Comparison of ENCODE assay signal across 9 cellular contexts in the genomic region with DNA sequence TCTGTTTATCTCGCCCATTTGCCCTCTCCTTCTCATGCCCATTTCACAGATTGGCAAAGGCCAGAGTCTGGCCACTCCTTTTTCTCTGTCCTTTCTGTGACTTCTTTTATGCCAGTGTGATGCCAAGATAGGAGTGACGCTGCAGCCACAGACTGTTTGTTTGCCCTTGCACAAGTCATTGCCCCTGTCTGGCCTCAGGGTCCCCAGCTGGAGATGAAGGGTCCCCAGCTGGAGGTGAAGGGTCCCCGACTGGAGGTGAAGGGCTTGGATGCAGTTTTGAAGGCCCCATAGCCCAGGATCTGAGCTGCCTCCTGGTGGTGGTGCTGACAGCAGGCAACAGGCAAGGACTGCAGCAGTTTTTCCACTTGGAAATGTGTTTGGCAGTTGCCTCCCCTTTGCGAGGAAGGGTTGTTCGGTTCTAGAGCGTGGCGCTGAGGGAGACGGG. TPM values are rescaled to one million over a fixed set of nuclear protein-coding genes. Genes with fewer than 3 reads are reported as not detected.
DNase-seq lines count a peak whose midpoint lies in the region; ATAC-seq and TF ChIP-seq lines count a peak whose summit lies in the region.
"Had no signal": no experiment of that assay in that cellular context is flagged by ENCODE, and none has a peak within 500 bp of the region (broad histone marks: within the 10 kb centered on the region; RNA-seq: fewer than 3 reads in every experiment).

No MANE protein-coding gene starts in this region.

- peak overlapping the region; percentile 86 for H3K18ac ChIP-seq in neuronal stem cell (ENCODE audit: low read length)

- no peaks in the 10 kb centered on the region for H3K36me3 Mint-ChIP-seq in effector memory CD8-positive, alpha-beta T cell (ENCODE audit: insufficient read depth)
- H3K36me3 Mint-ChIP-seq: activated naive CD8-positive, alpha-beta T cell treated with anti-CD3 and anti-CD28 coated beads, Interleukin-2, amount 10 ng/mL, durations not matched to agents 7 days and 5 days had no signal

- ATAC-seq in PC-3 (no peak), HG02884 (IDR thresholded peaks at IDR 0.05; ENCODE audit: unreplicated experiment) (no peak), GM18867 (IDR thresholded peaks at IDR 0.05; ENCODE audit: unreplicated experiment) (no peak)
- ATAC-seq in effector memory CD8-positive, alpha-beta T cell (replicated peaks) = no peak

- H3K27me3 Mint-ChIP-seq in effector memory CD8-positive, alpha-beta T cell = peaks cover 0 to 19% of the 10 kb centered on the region in 2 donors
- H3K27me3 Mint-ChIP-seq: activated naive CD8-positive, alpha-beta T cell treated with anti-CD3 and anti-CD28 coated beads, Interleukin-2, amount 10 ng/mL, durations not matched to agents 7 days and 5 days had no signal

- H4K8ac ChIP-seq in neuronal stem cell (ENCODE audit: low read depth, low read length) = no peak overlapping the region

- no peaks in the 10 kb centered on the region for H3K9me3 Mint-ChIP-seq in effector memory CD8-positive, alpha-beta T cell
- H3K9me3 Mint-ChIP-seq: activated naive CD8-positive, alpha-beta T cell treated with anti-CD3 and anti-CD28 coated beads, Interleukin-2, amount 10 ng/mL, durations not matched to agents 7 days and 5 days had no signal

- H2BK120ac ChIP-seq in neuronal stem cell (ENCODE audit: low read depth, low read length) = no peak overlapping the region

- H3K27me3 ChIP-seq in PC-3 (ENCODE audit: low read length) (no peaks in the 10 kb centered on the region), fibroblast of lung (ENCODE audit: control insufficient read depth, insufficient read depth, low read length) (no peaks in the 10 kb centered on the region), neuronal stem cell (ENCODE audit: control insufficient read depth in 3 of 3, insufficient read depth in 3 of 3, low read depth in 1 of 3, low read length in 3 of 3) (peaks cover 0 to 28% (median 0%) of the 10 kb centered on the region in 3 experiments)

- POLR2A ChIA-PET in PC-3 (lab: Charles Lee; ENCODE audit: unreplicated experiment) = interaction anchor here (0.6 kb wide), 1 partner anchor 54 kb away, joined by 5 read pairs; no protein-coding TSS in a partner anchor

- H3K36me3 ChIP-seq in PC-3 (ENCODE audit: low read depth, low read length) (no peaks in the 10 kb centered on the region), fibroblast of lung (ENCODE audit: control insufficient read depth, insufficient read depth, low read length) (no peaks in the 10 kb centered on the region), neuronal stem cell (replicated peaks in 1 of 2; ENCODE audit: control insufficient read depth in 2 of 2, insufficient read depth in 2 of 2, low read length in 2 of 2) (no peaks in the 10 kb centered on the region)

- no peak overlapping the region for H3K4ac ChIP-seq in neuronal stem cell (ENCODE audit: low read length)

- no peak overlapping the region for H2AK5ac ChIP-seq in neuronal stem cell (ENCODE audit: low read depth, low read length)

- H3K4me3 Mint-ChIP-seq in effector memory CD8-positive, alpha-beta T cell = no peak overlapping the region
- H3K4me3 Mint-ChIP-seq: activated naive CD8-positive, alpha-beta T cell treated with anti-CD3 and anti-CD28 coated beads, Interleukin-2, amount 10 ng/mL, durations not matched to agents 7 days and 5 days had no signal

- H3K79me2 ChIP-seq in PC-3 (ENCODE audit: low read length) = no peaks in the 10 kb centered on the region
- H3K79me2 ChIP-seq in fibroblast of lung (ENCODE audit: control insufficient read depth, insufficient read depth, low read length) = no peaks in the 10 kb centered on the region

- H3K4me1 ChIP-seq in PC-3 (ENCODE audit: insufficient read depth, low read length) (peaks cover 6% of the 10 kb centered on the region; the same call in 1 of the 2 replicates), fibroblast of lung (ENCODE audit: control insufficient read depth, extremely low read depth, insufficient read depth, low read length) (peaks cover 24% of the 10 kb centered on the region), neuronal stem cell (ENCODE audit: control insufficient read depth in 2 of 2, insufficient read depth in 1 of 2, low read depth in 1 of 2, low read length in 2 of 2) (peaks cover 9 to 17% of the 10 kb centered on the region in 2 donors)

- no peaks in the 10 kb centered on the region for H3F3A ChIP-seq in PC-3 (ENCODE audit: low read length, unreplicated experiment)

- intact Hi-C loops in PC-3 (cut with micrococcal nuclease) = no loop called here

- no TSS peak for BruUV-seq in PC-3 (replicated peaks; lab: Mats Ljungman, UMichigan)

- peak overlapping the region; percentile 50 for H2BK15ac ChIP-seq in neuronal stem cell (ENCODE audit: low read length)

- peaks cover 0 to 3% of the 10 kb centered on the region in 2 donors for H3K4me1 Mint-ChIP-seq in effector memory CD8-positive, alpha-beta T cell (ENCODE audit: low read depth in 2 of 2)

- DNase-seq in Daoy (ENCODE audit: low read depth) (peak; percentile 30), PC-3 (no peak), fibroblast of lung (ENCODE audit: low read depth in 2 of 2) (peak; percentile 59 to 76), neuronal stem cell (ENCODE audit: low spot score) (no peak), mucosa of gallbladder (ENCODE audit: low spot score) (no peak)
- no peak for DNase-seq in effector memory CD8-positive, alpha-beta T cell
- DNase-seq: activated naive CD8-positive, alpha-beta T cell treated with anti-CD3 and anti-CD28 coated beads, Interleukin-2, amount 10 ng/mL, durations not matched to agents 7 days and 5 days had no signal

- TF ChIP-seq CTCF in PC-3 (conservative IDR thresholded peaks at IDR 0.05; ENCODE audit: low read depth, low read length) (peak; percentile 50), fibroblast of lung (conservative IDR thresholded peaks at IDR 0.05 in 1 of 2, IDR thresholded peaks at IDR 0.05 in 1 of 2; ENCODE audit: low read depth in 1 of 2, low read length in 2 of 2) (peak; percentile 91 to 92)

- H3K27ac ChIP-seq in PC-3 (ENCODE audit: low read length) = no peak overlapping the region
- peak overlapping the region; percentile 3 for H3K27ac ChIP-seq in fibroblast of lung (ENCODE audit: insufficient read depth, low read length)
- no peak overlapping the region for H3K27ac ChIP-seq in neuronal stem cell (replicated peaks; ENCODE audit: low read length)

- H4K91ac ChIP-seq in neuronal stem cell (ENCODE audit: low read depth, low read length, poor library complexity) = no peak overlapping the region

- H3K27ac Mint-ChIP-seq in effector memory CD8-positive, alpha-beta T cell = no peak overlapping the region
- H3K27ac Mint-ChIP-seq: activated naive CD8-positive, alpha-beta T cell treated with anti-CD3 and anti-CD28 coated beads, Interleukin-2, amount 10 ng/mL, durations not matched to agents 7 days and 5 days had no signal

- H3K4me3 ChIP-seq in PC-3 (ENCODE audit: low read length) (no peak overlapping the region), fibroblast of lung (replicated peaks in 1 of 4; ENCODE audit: control extremely low read depth in 1 of 4, insufficient read depth in 1 of 4, low read depth in 3 of 4, low read length in 4 of 4) (no peak overlapping the region), neuronal stem cell (ENCODE audit: low read length in 2 of 2) (no peak overlapping the region)

- H2AFZ ChIP-seq in PC-3 (ENCODE audit: low read length) = no peak overlapping the region
- no peak overlapping the region for H2AFZ ChIP-seq in fibroblast of lung (ENCODE audit: low read length)
- H2AFZ ChIP-seq in neuronal stem cell (ENCODE audit: low read length) = no peak overlapping the region

- H4K20me1 ChIP-seq in PC-3 (ENCODE audit: low read length) (no peaks in the 10 kb centered on the region), fibroblast of lung (ENCODE audit: control insufficient read depth, extremely low read depth, insufficient read depth, low read length) (no peaks in the 10 kb centered on the region)

- peak overlapping the region; percentile 91 for H2BK12ac ChIP-seq in neuronal stem cell (ENCODE audit: low read length)

- H3K23ac ChIP-seq in neuronal stem cell (ENCODE audit: low read depth, low read length, poor library complexity) = no peak overlapping the region

- no CpG with 5 or more reads among the region's 8 CpGs for WGBS in neuronal stem cell (ENCODE audit: extremely low coverage in 2 of 2, insufficient read length in 2 of 2, insufficient replicate concordance in 1 of 2), 2 donors

- H3K79me1 ChIP-seq in neuronal stem cell (ENCODE audit: low read depth, low read length) = no peaks in the 10 kb centered on the region

- CTCF ChIA-PET in PC-3 (lab: Charles Lee) = no interaction called here

- no peaks in the 10 kb centered on the region for H3K9me2 ChIP-seq in PC-3 (replicated peaks; ENCODE audit: low read length)

- no peak overlapping the region for H3K9ac ChIP-seq in PC-3 (ENCODE audit: low read length)
- H3K9ac ChIP-seq in fibroblast of lung (ENCODE audit: insufficient read depth, low read length) = no peak overlapping the region
- H3K9ac ChIP-seq in neuronal stem cell (ENCODE audit: low read depth, low read length, poor library complexity) = no peak overlapping the region

- no peak overlapping the region for H3K14ac ChIP-seq in neuronal stem cell (ENCODE audit: low read length)

- no peak overlapping the region for H2BK5ac ChIP-seq in neuronal stem cell (ENCODE audit: low read length)

- H3K9me3 ChIP-seq in PC-3 (ENCODE audit: low read length) (no peaks in the 10 kb centered on the region), fibroblast of lung (ENCODE audit: control insufficient read depth, insufficient read depth, low read depth, low read length) (no peaks in the 10 kb centered on the region), neuronal stem cell (replicated peaks in 1 of 2; ENCODE audit: control insufficient read depth in 2 of 2, insufficient read depth in 1 of 2, low read depth in 1 of 2, low read length in 2 of 2) (no peaks in the 10 kb centered on the region)

- no peak overlapping the region for H3K4me2 ChIP-seq in PC-3 (ENCODE audit: low read length)
- no peak overlapping the region for H3K4me2 ChIP-seq in fibroblast of lung (ENCODE audit: extremely low read depth, insufficient read depth, low read length)
- no peak overlapping the region for H3K4me2 ChIP-seq in neuronal stem cell (ENCODE audit: insufficient read depth, low read length, poor library complexity, severe bottlenecking)

RNA-seq across cellular contexts. Expression of a gene that starts 50.8 kb away (rescaled TPM):
- total RNA-seq in Daoy (2014; rRNA removed; shearing (Covaris generic)) = 0.63 and 1.3 TPM in 2 replicates
- total RNA-seq in PC-3 (2014; rRNA removed) (3.9 and 4.4 TPM in 2 replicates), fibroblast of lung (2.1 and 2.3 TPM in 2 replicates), mucosa of gallbladder (11.6 TPM)
- 0.89 and 0.90 TPM in 2 replicates for polyA plus RNA-seq in fibroblast of lung
- 2.4 and 2.7 TPM in 2 replicates for polyA plus RNA-seq in fibroblast of lung (2012)
- polyA minus RNA-seq in fibroblast of lung (ENCODE audit: low replicate concordance) = 6.7 and 7.2 TPM in 2 replicates
- polyA plus RNA-seq in neuronal stem cell (2013, experiment 1 of 2) = 5.2 TPM
- polyA plus RNA-seq in neuronal stem cell (2013, experiment 2 of 2) = 5.5 TPM

RNA-seq across cellular contexts. Expression of a gene that starts 55.9 kb away (rescaled TPM):
- total RNA-seq in Daoy (2014; rRNA removed; shearing (Covaris generic)) = 4.0 and 6.0 TPM in 2 replicates
- total RNA-seq in PC-3 (2014; rRNA removed) (0.26 and 0.46 TPM in 2 replicates), fibroblast of lung (36.0 and 60.8 TPM in 2 replicates), mucosa of gallbladder (115 TPM)
- 2.5 and 5.5 TPM in 2 replicates for polyA plus RNA-seq in fibroblast of lung
- polyA plus RNA-seq in fibroblast of lung (2012) = 4.6 and 8.3 TPM in 2 replicates
- polyA minus RNA-seq in fibroblast of lung (ENCODE audit: low replicate concordance) = 15.2 and 25.2 TPM in 2 replicates
- polyA plus RNA-seq in neuronal stem cell (2013, experiment 1 of 2) = 2.8 TPM
- polyA plus RNA-seq in neuronal stem cell (2013, experiment 2 of 2) = 2.8 TPM

Comparison
In these comparisons a context has a peak if more than half of its experiments do, and no peak if none do; other contexts are left out.
1. DNase-seq: peak in Daoy (single experiment) and fibroblast of lung (2 of 2); none in PC-3 (single experiment), neuronal stem cell (single experiment), effector memory CD8-positive, alpha-beta T cell (0 of 3) and mucosa of gallbladder (single experiment).